ENCODE assay signal across 25 cellular contexts in the genomic region with DNA sequence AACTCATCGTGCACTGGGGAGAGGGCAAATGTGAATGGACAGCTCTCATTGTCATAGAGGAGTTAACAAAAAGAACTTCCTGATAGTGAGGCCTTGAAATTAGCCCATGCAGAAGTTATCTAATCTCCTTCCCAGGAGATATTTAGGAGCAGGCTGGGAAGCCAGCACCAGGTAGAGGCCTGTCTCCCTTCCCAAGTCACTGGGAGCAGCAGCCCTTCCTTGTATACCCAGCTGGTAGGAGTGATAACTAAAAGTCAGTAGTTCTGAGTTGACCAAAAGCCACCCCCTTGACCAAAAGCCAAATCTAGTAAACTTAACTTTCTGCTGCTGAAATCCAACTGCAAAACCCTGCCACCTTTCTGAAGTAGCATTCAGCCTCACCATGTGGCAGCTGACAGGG. TPM values are rescaled to one million over a fixed set of nuclear protein-coding genes. Genes with fewer than 3 reads are reported as not detected.
DNase-seq lines count a peak whose midpoint lies in the region; ATAC-seq, FAIRE-seq and TF ChIP-seq lines count a peak whose summit lies in the region.
"Had no signal": no experiment of that assay in that cellular context is flagged by ENCODE, and none has a peak within 500 bp of the region (broad histone marks: within the 10 kb centered on the region; RNA-seq: fewer than 3 reads in every experiment).

No MANE protein-coding gene starts in this region.

- H3K27me3 ChIP-seq in body of pancreas (no peaks in the 10 kb centered on the region), pancreas (no peaks in the 10 kb centered on the region), aorta (ENCODE audit: control insufficient read depth in 1 of 2, insufficient read depth in 2 of 2, low read length in 1 of 2) (no peaks in the 10 kb centered on the region)
- H3K27me3 ChIP-seq: BE2C; BLaER1 treated with 17β-estradiol and CSF1 and Interleukin-3, amounts not matched to agents 10 nM and 100 nM had no signal

- H3K9me3 Mint-ChIP-seq in endothelial cell (ENCODE audit: unreplicated experiment) = no peaks in the 10 kb centered on the region
- H3K9me3 Mint-ChIP-seq: CD14-positive monocyte; CD4-positive, alpha-beta memory T cell had no signal

- no peaks in the 10 kb centered on the region for H3K9me3 ChIP-seq in body of pancreas
- H3K9me3 ChIP-seq in pancreas = no peaks in the 10 kb centered on the region
- H3K9me3 ChIP-seq in aorta (ENCODE audit: control insufficient read depth, low read length) = no peaks in the 10 kb centered on the region
- H3K9me3 ChIP-seq: A549; BE2C; BLaER1 treated with 17β-estradiol and CSF1 and Interleukin-3, amounts not matched to agents 10 nM and 100 nM; Caco-2 had no signal

- H3K4me3 ChIP-seq in body of pancreas (no peak overlapping the region), pancreas (no peak overlapping the region), aorta (ENCODE audit: low read length in 2 of 2) (no peak overlapping the region)
- H3K4me3 ChIP-seq: A549; BLaER1 treated with 17β-estradiol and CSF1 and Interleukin-3, amounts not matched to agents 10 nM and 100 nM; GM23248 had no signal

- H3K36me3 Mint-ChIP-seq in endothelial cell (ENCODE audit: low read depth, unreplicated experiment) = peaks cover 36% of the 10 kb centered on the region

- no peak overlapping the region for H3K4me3 Mint-ChIP-seq in endothelial cell (ENCODE audit: unreplicated experiment)
- H3K4me3 Mint-ChIP-seq: CD14-positive monocyte; CD4-positive, alpha-beta memory T cell had no signal

- ATAC-seq in Right ventricle myocardium superior (ENCODE audit: poor library complexity) (no peak), body of pancreas (peak; percentile 67), pancreas (peak; percentile 61 to 74 (median 72)), aorta (ENCODE audit: low FRiP score) (no peak), HG03378 (IDR thresholded peaks at IDR 0.05; ENCODE audit: unreplicated experiment) (no peak)
- ATAC-seq: A549 had no signal

- peak overlapping the region; percentile 17 for H3K27ac Mint-ChIP-seq in endothelial cell (ENCODE audit: unreplicated experiment)

- H3K36me3 ChIP-seq in body of pancreas (replicated peaks in 1 of 2; ENCODE audit: insufficient read depth in 1 of 2, low read depth in 2 of 2) (peaks cover 0 to 3% of the 10 kb centered on the region in 2 donors), pancreas (peaks cover 0 to 9% (median 6%) of the 10 kb centered on the region in 3 donors), aorta (ENCODE audit: control insufficient read depth in 1 of 2, insufficient read depth in 2 of 2, low read length in 1 of 2) (peaks cover 5 to 16% of the 10 kb centered on the region in 2 donors)

- H3K27me3 Mint-ChIP-seq in endothelial cell (ENCODE audit: unreplicated experiment) = peaks cover 2% of the 10 kb centered on the region
- H3K27me3 Mint-ChIP-seq: CD4-positive, alpha-beta memory T cell had no signal

- DNase-seq in cardiac septum (ENCODE audit: low spot score) (peak; percentile 26), Right ventricle myocardium superior (no peak), body of pancreas (peak in 3 of 4 donors; percentile 60 to 80 (median 77)), endothelial cell (ENCODE audit: low spot score) (no peak), pancreas (peak in 4 of 6 donors; percentile 33 to 81 (median 76)), aorta (no peak), NCI-H2227 (lab: John Stamatoyannopoulos, UW; ENCODE audit: unreplicated experiment) (no peak)
- DNase-seq: 8988T; ACHN; AML-193; BE2C; Caco-2; CD4-positive, alpha-beta memory T cell; DMS153; DND-41; GM23248; H7; HCEC 1CT had no signal

- H3K4me1 ChIP-seq in body of pancreas (peaks cover 70% of the 10 kb centered on the region), pancreas (peaks cover 15 to 30% (median 26%) of the 10 kb centered on the region in 3 donors), aorta (ENCODE audit: control insufficient read depth in 1 of 2, insufficient read depth in 2 of 2, low read length in 2 of 2) (no peaks in the 10 kb centered on the region)
- H3K4me1 ChIP-seq: A549, BE2C, Caco-2 had no signal

- H3K27ac ChIP-seq in body of pancreas = peak overlapping the region in 3 of 4 donors; percentile 52 to 72 (median 62)
- H3K27ac ChIP-seq in pancreas = peak overlapping the region in 1 of 4 donors; percentile 38
- no peak overlapping the region for H3K27ac ChIP-seq in aorta (ENCODE audit: low read depth in 1 of 2, low read length in 2 of 2)
- H3K27ac ChIP-seq: A549; BLaER1 treated with 17β-estradiol and CSF1 and Interleukin-3, amounts not matched to agents 10 nM and 100 nM; GM23248 had no signal

- intact Hi-C loops in cardiac septum (cut with DNase I) = no loop called here
- intact Hi-C loops in Right ventricle myocardium superior (cut with DNase I) = no loop called here
- intact Hi-C loops in body of pancreas (cut with DNase I) = no loop called here
- intact Hi-C loops in pancreas (cut with DNase I) = no loop called here
- intact Hi-C loops in aorta (cut with DNase I) = no loop called here

- FAIRE-seq in pancreas (lab: Jason Lieb, UNC) = no peak
- FAIRE-seq: A549, G401.6, GM12892, H1 had no signal

- H3K4me1 Mint-ChIP-seq in endothelial cell (ENCODE audit: unreplicated experiment) = peaks cover 4% of the 10 kb centered on the region

- no peak for TF ChIP-seq POLR2A in body of pancreas (IDR thresholded peaks at IDR 0.05)

- no peak for TF ChIP-seq CTCF in body of pancreas (IDR thresholded peaks at IDR 0.05)
- TF ChIP-seq CTCF in endothelial cell (IDR thresholded peaks at IDR 0.05; ENCODE audit: unreplicated experiment) = no peak
- no peak for TF ChIP-seq CTCF in pancreas (IDR thresholded peaks at IDR 0.05)

- 25 to 35% methylated on average over 1 of the region's 1 CpG for WGBS in body of pancreas, 2 donors
- 29 to 40% methylated on average over 1 of the region's 1 CpG for WGBS in pancreas, 2 donors
- WGBS in aorta, 2 donors = 94 to 95% methylated on average over 1 of the region's 1 CpG

RNA-seq across cellular contexts. Expression of a gene that starts 1.4 kb away (rescaled TPM):
- 9.2 TPM for total RNA-seq in cardiac septum
- 8.3 TPM for total RNA-seq in Right ventricle myocardium superior
- 1 to 10 TPM; 5.3 to 6.0 TPM for total RNA-seq in body of pancreas
- 10.2 TPM for total RNA-seq in endothelial cell (ENCODE audit: unreplicated experiment)
- total RNA-seq in pancreas = 1 to 10 TPM; 2.8 to 5.0 (median 4.0) TPM
- 1 to 10 TPM; 7.6 to 9.1 TPM for polyA plus RNA-seq in pancreas
- 10 to 100 TPM in 1 of 2 donors, 1 to 10 TPM in 1; 9.8 to 11.5 TPM for total RNA-seq in aorta
- 1 to 10 TPM; 1.3 to 5.0 TPM for polyA plus RNA-seq in aorta
- polyA plus RNA-seq: CD14-positive monocyte had no signal

RNA-seq across cellular contexts. Expression of a gene that starts 26.3 kb away (rescaled TPM):
- total RNA-seq in cardiac septum (15.7 TPM), Right ventricle myocardium superior (10.4 TPM), body of pancreas (10 to 100 TPM; 47.0 to 70.5 TPM), endothelial cell (ENCODE audit: unreplicated experiment) (28.4 TPM), pancreas (100 to 1,000 TPM in 5 of 6 donors, 10 to 100 TPM in 1; 72.5 to 207 (median 123) TPM), aorta (10 to 100 TPM; 29.0 to 36.3 TPM)
- polyA plus RNA-seq in pancreas (10 to 100 TPM; 27.8 to 53.8 TPM), aorta (10 to 100 TPM in 1 of 2 donors, 1 to 10 TPM in 1; 5.5 to 20.7 TPM)

RNA-seq across cellular contexts. Expression of a gene that starts 37.9 kb away (rescaled TPM):
- 9.9 TPM for total RNA-seq in cardiac septum
- 4.3 TPM for total RNA-seq in Right ventricle myocardium superior
- total RNA-seq in body of pancreas = 10 to 100 TPM; 29.1 to 45.8 TPM
- total RNA-seq in endothelial cell (ENCODE audit: unreplicated experiment) = 28.6 TPM
- 10 to 100 TPM; 12.9 to 27.4 (median 23.7) TPM for total RNA-seq in pancreas
- 10 to 100 TPM; 42.1 to 56.3 TPM for polyA plus RNA-seq in pancreas
- total RNA-seq in aorta = 10 to 100 TPM; 29.3 to 51.2 TPM
- polyA plus RNA-seq in aorta = 10 to 100 TPM in 1 of 2 donors, 1 to 10 TPM in 1; 7.1 to 41.8 TPM

RNA-seq across cellular contexts. Expression of a gene that starts 57.3 kb away (rescaled TPM):
- total RNA-seq in cardiac septum (27.6 TPM), Right ventricle myocardium superior (19.8 TPM), body of pancreas (10 to 100 TPM; 10.2 to 12.5 TPM), endothelial cell (ENCODE audit: unreplicated experiment) (37.1 TPM), pancreas (10 to 100 TPM; 14.0 to 23.8 (median 20.8) TPM), aorta (10 to 100 TPM; 27.2 to 32.7 TPM)
- polyA plus RNA-seq in pancreas (10 to 100 TPM; 15.7 to 17.8 TPM), aorta (10 to 100 TPM; 10.9 to 16.7 TPM)

RNA-seq across cellular contexts. Expression of a gene that starts 57.9 kb away (rescaled TPM):
- total RNA-seq in cardiac septum (45.5 TPM), Right ventricle myocardium superior (22.3 TPM), body of pancreas (10 to 100 TPM; 25.9 to 86.0 TPM), endothelial cell (ENCODE audit: unreplicated experiment) (93.6 TPM), pancreas (10 to 100 TPM; 20.3 to 36.5 (median 27.3) TPM), aorta (10 to 100 TPM; 52.8 to 71.5 TPM)
- polyA plus RNA-seq in pancreas (10 to 100 TPM; 27.2 to 44.2 TPM), aorta (10 to 100 TPM; 23.5 to 57.0 TPM)

Comparison
In these comparisons a context has a peak if more than half of its experiments do, and no peak if none do; other contexts are left out.
1. DNase-seq: peak in cardiac septum (single experiment), body of pancreas (3 of 4) and pancreas (4 of 6); none in Right ventricle myocardium superior (single experiment), endothelial cell (single experiment), aorta (0 of 2) and NCI-H2227 (single experiment).
2. ATAC-seq: peak in body of pancreas (single experiment) and pancreas (4 of 4); none in Right ventricle myocardium superior (single experiment), aorta (single experiment) and HG03378 (single experiment).
3. H3K27ac ChIP-seq: peak in body of pancreas (3 of 4); none in aorta (0 of 2).